Comparison of ENCODE assay signal across 9 cellular contexts in genomic region chr7:151769189-151769821, GRCh38.
A peak's percentile ranks its signal among the peaks of the same experiment; 100 is the strongest.
DNase-seq lines count a peak whose midpoint lies in the region; ATAC-seq and TF ChIP-seq lines count a peak whose summit lies in the region.
"Had no signal": no experiment of that assay in that cellular context is flagged by ENCODE, and none has a peak within 500 bp of the region (broad histone marks: within the 10 kb centered on the region; RNA-seq: fewer than 3 reads in every experiment).

No MANE protein-coding gene starts in this region.

- peaks cover 34 to 43% of the 10 kb centered on the region in 2 donors for H3K4me1 Mint-ChIP-seq in natural killer cell

- TF ChIP-seq CTCF in natural killer cell (IDR thresholded peaks at IDR 0.05), result no peak

- DNase-seq in activated T-cell treated with anti-CD3 and anti-CD28 coated beads for 4 hours, result peak; percentile 7
- DNase-seq in natural killer cell, result no peak
- no peak for DNase-seq in NCI-H1048 (lab: John Stamatoyannopoulos, UW)
- DNase-seq in NCI-H1417 treated with DMSO at 0.1 percent for 48 hours (lab: John Stamatoyannopoulos, UW), result no peak
- DNase-seq: Right ventricle myocardium superior had no signal

- ATAC-seq in GM18499 (IDR thresholded peaks at IDR 0.05; ENCODE audit: insufficient read depth, unreplicated experiment) (peak; percentile 81), HG03108 (IDR thresholded peaks at IDR 0.05; ENCODE audit: unreplicated experiment) (peak; percentile 77), natural killer cell (peak; percentile 71 to 81 (median 71)), HG03520 (IDR thresholded peaks at IDR 0.05; ENCODE audit: unreplicated experiment) (no peak), HG03159 (IDR thresholded peaks at IDR 0.05; ENCODE audit: unreplicated experiment) (no peak)

- H3K27ac Mint-ChIP-seq in natural killer cell, result peak overlapping the region; percentile 64 to 86

- H3K4me3 Mint-ChIP-seq in natural killer cell, result peak overlapping the region; percentile 18

- intact Hi-C loops in natural killer cell (cut with micrococcal nuclease), result no loop called here

- H3K36me3 Mint-ChIP-seq in natural killer cell, result no peaks in the 10 kb centered on the region

- H3K27me3 Mint-ChIP-seq in natural killer cell (ENCODE audit: low read depth in 2 of 2), result no peaks in the 10 kb centered on the region

- H3K9me3 Mint-ChIP-seq in natural killer cell, result no peaks in the 10 kb centered on the region

Comparison
In these comparisons a context has a peak if more than half of its experiments do, and no peak if none do; other contexts are left out.
1. ATAC-seq: peak in GM18499 (single experiment), HG03108 (single experiment) and natural killer cell (3 of 3); none in HG03520 (single experiment) and HG03159 (single experiment).